In genomic region chr6:78966542-78966941, GRCh38 we compare ENCODE assay signal across 1 cellular context.
TF ChIP-seq lines count a peak whose summit lies in the region.

No MANE protein-coding gene starts in this region.

TF ChIP-seq in GM23338, 12 proteins besides CTCF, POLR2A, EP300 and RAD21 (continued from another document):
- TF ChIP-seq ZNF462 (CRISPR knock-in tag; IDR thresholded peaks at IDR 0.05) (no peak), STAT1 (IDR thresholded peaks at IDR 0.05; ENCODE audit: unreplicated experiment) (no peak), CREB1 (CRISPR knock-in tag; IDR thresholded peaks at IDR 0.05; ENCODE audit: low read depth) (no peak), REST (IDR thresholded peaks at IDR 0.05; ENCODE audit: unreplicated experiment) (no peak), ETS1 (IDR thresholded peaks at IDR 0.05) (no peak), ZNF331 (CRISPR knock-in tag; IDR thresholded peaks at IDR 0.05; ENCODE audit: low read depth) (no peak), EZH2 (IDR thresholded peaks at IDR 0.05; ENCODE audit: low read depth, unreplicated experiment) (no peak), ZNF114 (CRISPR knock-in tag; IDR thresholded peaks at IDR 0.05) (no peak)
